In the genomic region with DNA sequence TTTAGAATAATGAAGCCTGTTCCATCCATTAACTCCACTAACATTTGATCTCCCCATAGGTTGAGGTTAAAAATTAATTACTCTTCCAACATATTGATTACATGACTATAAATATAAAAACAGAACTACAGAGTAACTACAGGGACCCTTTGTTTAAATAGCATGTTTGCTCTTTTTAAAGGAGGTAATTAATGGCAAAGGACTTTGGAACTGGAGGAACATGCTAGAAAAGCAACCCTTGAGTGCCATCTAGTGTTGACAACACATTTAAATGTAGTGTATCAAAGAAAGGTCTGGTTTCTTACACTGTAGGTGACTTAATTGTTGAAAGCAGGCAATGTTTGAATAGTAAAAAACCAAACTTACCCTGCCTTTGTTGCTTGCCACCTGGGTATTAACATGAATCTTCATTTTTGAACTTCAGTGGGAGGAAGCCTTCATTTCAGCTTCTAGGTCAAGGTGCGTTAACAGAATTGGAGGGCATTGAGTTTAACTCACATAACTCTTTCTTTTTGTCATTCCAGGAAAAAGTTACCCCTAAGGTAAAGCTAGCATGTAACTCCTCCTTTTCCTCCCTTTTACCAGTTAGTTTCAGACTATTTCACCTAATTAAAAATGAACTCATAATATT, we compare ENCODE assay signal across 8 cellular contexts. TPM values are rescaled to one million over a fixed set of nuclear protein-coding genes. Genes with fewer than 3 reads are reported as not detected.
A peak's percentile ranks its signal among the peaks of the same experiment; 100 is the strongest.
DNase-seq lines count a peak whose midpoint lies in the region; ATAC-seq and TF ChIP-seq lines count a peak whose summit lies in the region.

No MANE protein-coding gene starts in this region.

- H3K36me3 Mint-ChIP-seq in activated CD8-positive, alpha-beta T cell treated with anti-CD3 and anti-CD28 coated beads for 36 hours (ENCODE audit: low read depth) = no peaks in the 10 kb centered on the region

- peaks cover 5% of the 10 kb centered on the region for H3K27me3 Mint-ChIP-seq in activated CD8-positive, alpha-beta T cell treated with anti-CD3 and anti-CD28 coated beads for 36 hours

- no peaks in the 10 kb centered on the region for H3K4me1 Mint-ChIP-seq in activated CD8-positive, alpha-beta T cell treated with anti-CD3 and anti-CD28 coated beads for 36 hours (ENCODE audit: low read depth)

- peak; percentile 61 for ATAC-seq in HG02973 (IDR thresholded peaks at IDR 0.05; ENCODE audit: unreplicated experiment)
- ATAC-seq in activated CD8-positive, alpha-beta T cell treated with anti-CD3 and anti-CD28 coated beads for 36 hours = no peak
- peak; percentile 80 for ATAC-seq in Right ventricle myocardium superior (ENCODE audit: poor library complexity)
- no peak for ATAC-seq in GM19452 (IDR thresholded peaks at IDR 0.05; ENCODE audit: unreplicated experiment)

- H3K9me3 Mint-ChIP-seq in activated CD8-positive, alpha-beta T cell treated with anti-CD3 and anti-CD28 coated beads for 36 hours = no peaks in the 10 kb centered on the region

- POLR2A ChIA-PET in activated CD8-positive, alpha-beta T cell treated with anti-CD3 and anti-CD28 coated beads for 36 hours (lab: Charles Lee) = no interaction called here

- H3K27ac Mint-ChIP-seq in activated CD8-positive, alpha-beta T cell treated with anti-CD3 and anti-CD28 coated beads for 36 hours = no peak overlapping the region

- TF ChIP-seq CTCF in activated CD8-positive, alpha-beta T cell treated with anti-CD3 and anti-CD28 coated beads for 36 hours (IDR thresholded peaks at IDR 0.05) = peak; percentile 72

- intact Hi-C loops in activated CD8-positive, alpha-beta T cell treated with anti-CD3 and anti-CD28 coated beads for 36 hours (cut with micrococcal nuclease) = loop anchor here (1.0 to 10.0 kb wide), 4 partner anchors 137 to 636 kb away; a partner anchor contains a TSS
- intact Hi-C loops in Right ventricle myocardium superior (cut with DNase I) = loop anchor here (2.0 to 5.0 kb wide), 4 partner anchors 137 to 637 kb away; a partner anchor contains a TSS

- no peak overlapping the region for H3K4me3 Mint-ChIP-seq in activated CD8-positive, alpha-beta T cell treated with anti-CD3 and anti-CD28 coated beads for 36 hours

- DNase-seq in A172 (ENCODE audit: low spot score) (peak; percentile 76), GM04504 (ENCODE audit: low read depth) (peak; percentile 48), NCI-H2171 (lab: John Stamatoyannopoulos, UW) (peak; percentile 50), Right ventricle myocardium superior (no peak), pulmonary artery endothelial cell (ENCODE audit: low read depth, low spot score) (peak; percentile 37)
- DNase-seq in activated CD8-positive, alpha-beta T cell treated with anti-CD3 and anti-CD28 coated beads for 36 hours = peak; percentile 13

- CTCF ChIA-PET in activated CD8-positive, alpha-beta T cell treated with anti-CD3 and anti-CD28 coated beads for 36 hours (lab: Charles Lee) = interaction anchor here (0.7 to 2.2 kb wide), 9 partner anchors 16 to 676 kb away, joined by 3 to 16 read pairs (median 4); no protein-coding TSS in a partner anchor

RNA-seq across cellular contexts. Expression of a gene that starts 52.6 kb away (rescaled TPM):
- 201 and 225 TPM in 2 replicates for total RNA-seq in A172 (2014; rRNA removed; shearing (Covaris generic))
- 100 to 1,000 TPM; 122 to 133 TPM for total RNA-seq in activated CD8-positive, alpha-beta T cell treated with anti-CD3 and anti-CD28 coated beads for 36 hours
- total RNA-seq in Right ventricle myocardium superior (344 TPM), pulmonary artery endothelial cell (304 and 404 TPM in 2 replicates)

Comparison
In these comparisons a context has a peak if more than half of its experiments do, and no peak if none do; other contexts are left out.
1. ATAC-seq: peak in HG02973 (single experiment) and Right ventricle myocardium superior (single experiment); none in activated CD8-positive, alpha-beta T cell treated with anti-CD3 and anti-CD28 coated beads for 36 hours (single experiment) and GM19452 (single experiment).